31 cellular contexts compared by ENCODE assay signal in the genomic region with DNA sequence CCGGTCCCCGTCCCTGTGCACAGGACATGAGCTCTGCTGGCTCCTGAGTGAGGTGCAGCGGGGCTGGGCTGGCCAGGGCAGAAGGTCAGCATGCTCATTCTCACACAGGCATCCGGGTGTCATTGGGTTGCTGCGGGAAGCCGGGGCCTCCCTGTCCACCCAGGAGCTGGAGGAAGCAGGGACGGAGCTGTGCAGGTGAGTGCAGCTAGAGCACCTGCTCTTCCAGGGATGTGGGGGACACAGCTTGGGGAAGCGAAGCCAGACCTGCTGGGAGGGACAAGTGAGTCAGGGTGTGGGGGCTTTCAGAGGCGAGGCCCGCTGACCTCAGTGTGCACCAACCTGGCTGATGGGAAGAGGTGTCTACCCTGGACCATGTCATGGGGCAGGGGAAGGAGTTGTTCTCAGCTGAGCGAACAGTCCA. TPM values are rescaled to one million over a fixed set of nuclear protein-coding genes. Genes with fewer than 3 reads are reported as not detected.
A peak's percentile ranks its signal among the peaks of the same experiment; 100 is the strongest.
DNase-seq lines count a peak whose midpoint lies in the region; ATAC-seq, FAIRE-seq and TF ChIP-seq lines count a peak whose summit lies in the region.
"Had no signal": no experiment of that assay in that cellular context is flagged by ENCODE, and none has a peak within 500 bp of the region (broad histone marks: within the 10 kb centered on the region; RNA-seq: fewer than 3 reads in every experiment).

No MANE protein-coding gene starts in this region.

- H3K27ac Mint-ChIP-seq in WTC11, result no peak overlapping the region
- H3K27ac Mint-ChIP-seq: effector memory CD8-positive, alpha-beta T cell; memory B cell; stimulated activated naive B cell treated with anti-CD40 and anti-IgM and Interleukin-4, amounts not matched to agents 10 μg/mL and 1 μg/mL and 100 μg/mL, for 72 hours; T-helper 17 cell had no signal

- H3K27me3 ChIP-seq in left ventricle myocardium inferior (ENCODE audit: low read depth), result peaks cover 46% of the 10 kb centered on the region
- H3K27me3 ChIP-seq: adrenal gland had no signal

- intact Hi-C loops in Right ventricle myocardium inferior (cut with DNase I), result no loop called here
- intact Hi-C loops in left ventricle myocardium inferior (cut with micrococcal nuclease), result no loop called here
- intact Hi-C loops in kidney (cut with DNase I), result no loop called here

- POLR2A ChIA-PET in WTC11 (lab: Charles Lee), result no interaction called here

- H3K4me3 Mint-ChIP-seq in WTC11, result no peak overlapping the region
- H3K4me3 Mint-ChIP-seq: brain; effector memory CD8-positive, alpha-beta T cell; memory B cell; stimulated activated naive B cell treated with anti-CD40 and anti-IgM and Interleukin-4, amounts not matched to agents 10 μg/mL and 1 μg/mL and 100 μg/mL, for 72 hours; T-helper 17 cell had no signal

- peaks cover 2% of the 10 kb centered on the region; the same call in 1 of the 2 replicates for H3K4me1 Mint-ChIP-seq in WTC11
- H3K4me1 Mint-ChIP-seq: brain; stimulated activated naive B cell treated with anti-CD40 and anti-IgM and Interleukin-4, amounts not matched to agents 10 μg/mL and 1 μg/mL and 100 μg/mL, for 72 hours had no signal

- DNase-seq in Right ventricle myocardium inferior (ENCODE audit: missing footprints) (peak; percentile 45), left ventricle myocardium inferior (no peak), WTC11 (ENCODE audit: low spot score) (peak; percentile 9), kidney (peak; percentile 60), activated T-cell treated with anti-CD3 and anti-CD28 coated beads for 4 hours (no peak), NCI-H1417 treated with DMSO at 0.1 percent for 48 hours (lab: John Stamatoyannopoulos, UW) (no peak)
- peak; percentile 2 for DNase-seq in stimulated activated naive CD8-positive, alpha-beta T cell treated with anti-CD3 and anti-CD28 coated beads, Interleukin-15, Interleukin-2, amounts not matched to agents 100 U/mL and 50 U/mL, for 24 hours
- DNase-seq: activated CD4-positive, alpha-beta T cell treated with anti-CD3 and anti-CD28 coated beads, Interleukin-2, amount 50 U/mL, for 48 hours; COR-L47; effector memory CD8-positive, alpha-beta T cell; GDM1; KG1; NCI-H1694; NCI-H2171; NCI-H524 treated with DMSO at 0.1 percent for 48 hours; occipital lobe; stimulated activated CD4-positive, alpha-beta T cell treated with anti-CD3 and anti-CD28 coated beads, Interleukin-12 subunit alpha, Interleukin-12 subunit beta, amount 100 ng/mL, for 4 hours; stimulated activated CD4-positive, alpha-beta T cell treated with anti-CD3 and anti-CD28 coated beads, Interleukin-4, amount 100 ng/mL, for 24 hours; stimulated activated naive B cell treated with anti-CD40 and anti-IgM and Interleukin-4, amounts not matched to agents 10 μg/mL and 1 μg/mL and 100 μg/mL, for 72 hours had no signal

- TF ChIP-seq CTCF in left ventricle myocardium inferior (IDR thresholded peaks at IDR 0.05; ENCODE audit: borderline replicate concordance) (no peak), WTC11 (IDR thresholded peaks at IDR 0.05) (no peak), kidney (IDR thresholded peaks at IDR 0.05; ENCODE audit: borderline replicate concordance, extremely low read depth, insufficient read depth) (no peak)

- H3K27ac ChIP-seq in left ventricle myocardium inferior (replicated peaks) (no peak overlapping the region), kidney (ENCODE audit: low read depth in 2 of 2, low read length in 2 of 2) (no peak overlapping the region)
- H3K27ac ChIP-seq: adrenal gland, BLaER1, gastroesophageal sphincter, thoracic aorta, VCaP had no signal

- no peaks in the 10 kb centered on the region for H3K9me3 Mint-ChIP-seq in WTC11
- H3K9me3 Mint-ChIP-seq: brain; effector memory CD8-positive, alpha-beta T cell; memory B cell; stimulated activated naive B cell treated with anti-CD40 and anti-IgM and Interleukin-4, amounts not matched to agents 10 μg/mL and 1 μg/mL and 100 μg/mL, for 72 hours had no signal

- no peaks in the 10 kb centered on the region for H3K36me3 Mint-ChIP-seq in WTC11
- H3K36me3 Mint-ChIP-seq: brain; memory B cell; stimulated activated naive B cell treated with anti-CD40 and anti-IgM and Interleukin-4, amounts not matched to agents 10 μg/mL and 1 μg/mL and 100 μg/mL, for 72 hours had no signal

- H3K27me3 Mint-ChIP-seq in WTC11 (ENCODE audit: low read depth), result no peaks in the 10 kb centered on the region
- H3K27me3 Mint-ChIP-seq: T-helper 17 cell had no signal

- no peaks in the 10 kb centered on the region for H3K9me3 ChIP-seq in left ventricle myocardium inferior (replicated peaks)
- H3K9me3 ChIP-seq in kidney (ENCODE audit: control insufficient read depth in 1 of 2, low read length in 2 of 2), result no peaks in the 10 kb centered on the region
- H3K9me3 ChIP-seq: adrenal gland, BLaER1, gastroesophageal sphincter, thoracic aorta had no signal

- FAIRE-seq in kidney (lab: Jason Lieb, UNC), result no peak
- FAIRE-seq: HTR-8/SVneo, keratinocyte had no signal

- H3K4me3 ChIP-seq in left ventricle myocardium inferior, result no peak overlapping the region
- H3K4me3 ChIP-seq in kidney (ENCODE audit: low read length in 2 of 2), result no peak overlapping the region
- H3K4me3 ChIP-seq: adrenal gland, BLaER1, gastroesophageal sphincter, thoracic aorta had no signal

- no peaks in the 10 kb centered on the region for H3K36me3 ChIP-seq in left ventricle myocardium inferior
- H3K36me3 ChIP-seq in kidney (ENCODE audit: control insufficient read depth in 1 of 2, insufficient read depth in 2 of 2, low read length in 2 of 2), result no peaks in the 10 kb centered on the region
- H3K36me3 ChIP-seq: adrenal gland, BLaER1, gastroesophageal sphincter, thoracic aorta had no signal

- CTCF ChIA-PET in WTC11 (lab: Charles Lee), result interaction anchor here (1.0 to 6.5 kb wide), 4 partner anchors 12 to 31 kb away, joined by 4 to 44 read pairs (median 6); no protein-coding TSS in a partner anchor

- ATAC-seq in Right ventricle myocardium inferior (no peak), WTC11 (no peak), HG02798 (IDR thresholded peaks at IDR 0.05; ENCODE audit: poor library complexity, unreplicated experiment) (no peak)
- ATAC-seq in stimulated activated naive CD8-positive, alpha-beta T cell treated with anti-CD3 and anti-CD28 coated beads, Interleukin-15, Interleukin-2, amounts not matched to agents 100 U/mL and 50 U/mL, for 24 hours, result no peak
- ATAC-seq: effector memory CD8-positive, alpha-beta T cell; gastroesophageal sphincter; Panc1; stimulated activated naive B cell treated with anti-CD40 and anti-IgM and Interleukin-4, amounts not matched to agents 10 μg/mL and 1 μg/mL and 100 μg/mL, for 72 hours; T-helper 17 cell had no signal

- H3K9ac ChIP-seq in kidney (ENCODE audit: low read length in 2 of 2), result no peak overlapping the region
- H3K9ac ChIP-seq: BLaER1 had no signal

- H3K4me1 ChIP-seq in left ventricle myocardium inferior, result no peaks in the 10 kb centered on the region
- no peaks in the 10 kb centered on the region for H3K4me1 ChIP-seq in kidney (ENCODE audit: control insufficient read depth in 1 of 2, insufficient read depth in 1 of 2, low read depth in 1 of 2, low read length in 2 of 2)
- H3K4me1 ChIP-seq: adrenal gland, gastroesophageal sphincter had no signal

TF ChIP-seq in WTC11, 78 proteins besides CTCF, POLR2A, EP300 and RAD21:
- no peak for TF ChIP-seq NFATC4 (CRISPR knock-in tag; IDR thresholded peaks at IDR 0.05)
- no peak for TF ChIP-seq NR2C2 (CRISPR knock-in tag; IDR thresholded peaks at IDR 0.05)
- no peak for TF ChIP-seq GABPB1 (CRISPR knock-in tag; IDR thresholded peaks at IDR 0.05)
- no peak for TF ChIP-seq ZBTB21 (CRISPR knock-in tag; IDR thresholded peaks at IDR 0.05; ENCODE audit: borderline replicate concordance)
- TF ChIP-seq ERG (CRISPR knock-in tag; IDR thresholded peaks at IDR 0.05), result no peak
- no peak for TF ChIP-seq TEAD1 (CRISPR knock-in tag; IDR thresholded peaks at IDR 0.05)
- no peak for TF ChIP-seq ESRRA (CRISPR knock-in tag; IDR thresholded peaks at IDR 0.05; ENCODE audit: borderline replicate concordance)
- no peak for TF ChIP-seq MYBL2 (CRISPR knock-in tag; IDR thresholded peaks at IDR 0.05)
TF ChIP-seq in WTC11: peak in this region for 0.

RNA-seq across cellular contexts. Expression of gene ASPG, which starts 23.6 kb away (rescaled TPM):
- total RNA-seq in Right ventricle myocardium inferior, result 27.5 TPM
- total RNA-seq in left ventricle myocardium inferior, result 27.1 TPM
- 3.4 to 3.8 TPM (median 3.5 TPM) in 3 replicates for total RNA-seq in WTC11 (2021)
- total RNA-seq in kidney, result 2.5 TPM
- polyA plus RNA-seq in kidney (ENCODE audit: insufficient read depth, low read depth, low replicate concordance), result 58.1 TPM
- total RNA-seq: T-helper 17 cell had no signal

RNA-seq across cellular contexts. Expression of gene KIF26A, which starts 29.3 kb away (rescaled TPM):
- 6.4 TPM for total RNA-seq in Right ventricle myocardium inferior
- total RNA-seq in left ventricle myocardium inferior, result 6.5 TPM
- 36.4 to 53.4 TPM (median 39.5 TPM) in 3 replicates for total RNA-seq in WTC11 (2021)
- 12.3 TPM for total RNA-seq in kidney
- 2.3 TPM for polyA plus RNA-seq in kidney (ENCODE audit: insufficient read depth, low read depth, low replicate concordance)

Comparison
In these comparisons a context has a peak if more than half of its experiments do, and no peak if none do; other contexts are left out.
1. DNase-seq: peak in Right ventricle myocardium inferior (single experiment), WTC11 (single experiment), kidney (single experiment) and stimulated activated naive CD8-positive, alpha-beta T cell treated with anti-CD3 and anti-CD28 coated beads, Interleukin-15, Interleukin-2, amounts not matched to agents 100 U/mL and 50 U/mL, for 24 hours (single experiment); none in left ventricle myocardium inferior (single experiment), activated T-cell treated with anti-CD3 and anti-CD28 coated beads for 4 hours (single experiment) and NCI-H1417 treated with DMSO at 0.1 percent for 48 hours (single experiment).